Comparison of ENCODE assay signal across 15 cellular contexts in the genomic region with DNA sequence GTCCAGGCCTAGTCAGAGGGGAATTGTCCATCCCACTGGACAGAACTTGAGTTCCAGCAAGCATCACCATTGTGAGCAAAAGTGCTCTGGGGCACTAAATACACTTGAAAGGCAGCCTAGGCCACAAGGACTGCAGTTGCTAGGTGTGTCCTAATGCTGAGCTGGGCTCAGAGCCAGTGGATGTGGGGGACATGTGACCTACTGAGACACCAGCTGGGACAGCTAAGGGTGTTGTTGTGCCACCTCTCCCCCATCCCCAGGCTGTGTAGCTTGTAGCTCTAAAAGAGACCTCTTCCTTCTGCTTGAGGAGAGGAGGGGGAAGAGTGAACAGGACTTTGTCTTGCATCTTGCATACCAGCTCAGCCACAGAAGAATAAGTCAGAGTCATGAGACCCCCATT.
DNase-seq lines count a peak whose midpoint lies in the region; TF ChIP-seq lines count a peak whose summit lies in the region.
"Had no signal": no experiment of that assay in that cellular context is flagged by ENCODE, and none has a peak within 500 bp of the region (broad histone marks: within the 10 kb centered on the region; RNA-seq: fewer than 3 reads in every experiment).

No MANE protein-coding gene starts in this region.

- H3K4me1 ChIP-seq in transverse colon, result peaks cover 0 to 20% (median 6%) of the 10 kb centered on the region in 4 donors
- H3K4me1 ChIP-seq: gastrocnemius medialis had no signal

- no peak overlapping the region for H3K4me3 ChIP-seq in transverse colon
- H3K4me3 ChIP-seq: gastrocnemius medialis, SK-N-MC had no signal

- H3K9me3 ChIP-seq in transverse colon, result no peaks in the 10 kb centered on the region
- H3K9me3 ChIP-seq: gastrocnemius medialis had no signal

- in situ Hi-C loops in transverse colon (cut with MboI; ENCODE audit: low pct_ligation_motif_present in 1 of 4, low pct_unique_long_range_greater_than_20kb in 1 of 4, low sequenced_read_pairs in 3 of 4), result no loop called here
- in situ Hi-C loops in GM13976 (cut with MboI; ENCODE audit: low sequenced_read_pairs, unreplicated experiment), result no loop called here

- H3K27ac ChIP-seq in transverse colon, result peak overlapping the region; percentile 78 to 87 (median 81)
- H3K27ac ChIP-seq: gastrocnemius medialis, SK-N-MC had no signal

- no peaks in the 10 kb centered on the region for H3K27me3 ChIP-seq in transverse colon
- H3K27me3 ChIP-seq: gastrocnemius medialis had no signal

- TF ChIP-seq EP300 in transverse colon (IDR thresholded peaks at IDR 0.05; ENCODE audit: low read depth), result no peak

- TF ChIP-seq CTCF in transverse colon (IDR thresholded peaks at IDR 0.05) (no peak), GM13976 (IDR thresholded peaks at IDR 0.05; ENCODE audit: borderline replicate concordance, control extremely low read depth, extremely low read depth, insufficient read depth, missing control alignments) (no peak)

- TF ChIP-seq POLR2A in erythroblast (IDR thresholded peaks at IDR 0.05; ENCODE audit: low read length) (no peak), transverse colon (IDR thresholded peaks at IDR 0.05) (no peak)

- intact Hi-C loops in transverse colon (cut with DNase I; ENCODE audit: low total_unique reads), result no loop called here

- H3K36me3 ChIP-seq in transverse colon, result no peaks in the 10 kb centered on the region
- H3K36me3 ChIP-seq: gastrocnemius medialis had no signal

- DNase-seq in NCI-H82 (lab: John Stamatoyannopoulos, UW) (peak; percentile 41), NCI-H82 treated with DMSO at 0.1 percent for 48 hours (lab: John Stamatoyannopoulos, UW; ENCODE audit: unreplicated experiment) (no peak), NCI-H2171 (lab: John Stamatoyannopoulos, UW) (peak; percentile 56), erythroblast (lab: John Stamatoyannopoulos, UW) (peak; percentile 67 to 76), transverse colon (peak; percentile 73), GM13976 (ENCODE audit: low spot score) (no peak), D341Med (ENCODE audit: low spot score) (no peak)
- no peak for DNase-seq in activated naive CD4-positive, alpha-beta T cell treated with Interleukin-2 at 50 U/mL for 16 hours
- DNase-seq: activated CD4-positive, CD25-positive, alpha-beta regulatory T cell treated with anti-CD3 and anti-CD28 coated beads, Interleukin-2, amount 50 U/mL, for 72 hours; activated CD8-positive, alpha-beta memory T cell treated with anti-CD3 and anti-CD28 coated beads for 24 hours; activated naive CD8-positive, alpha-beta T cell treated with anti-CD3 and anti-CD28 coated beads, Interleukin-2, amount 10 ng/mL, durations not matched to agents 7 days and 5 days; activated T-cell treated with anti-CD3 and anti-CD28 coated beads, Interleukin-2, amount 50 U/mL, for 72 hours; gastrocnemius medialis; stimulated activated naive CD8-positive, alpha-beta T cell treated with anti-CD3 and anti-CD28 coated beads, Interleukin-15, amount 100 ng/mL, for 72 hours had no signal

Comparison
In these comparisons a context has a peak if more than half of its experiments do, and no peak if none do; other contexts are left out.
1. DNase-seq: peak in NCI-H82 (single experiment), NCI-H2171 (single experiment), erythroblast (2 of 2) and transverse colon (single experiment); none in NCI-H82 treated with DMSO at 0.1 percent for 48 hours (single experiment), GM13976 (single experiment), activated naive CD4-positive, alpha-beta T cell treated with Interleukin-2 at 50 U/mL for 16 hours (single experiment) and D341Med (single experiment).